9 cellular contexts compared by ENCODE assay signal in the genomic region with DNA sequence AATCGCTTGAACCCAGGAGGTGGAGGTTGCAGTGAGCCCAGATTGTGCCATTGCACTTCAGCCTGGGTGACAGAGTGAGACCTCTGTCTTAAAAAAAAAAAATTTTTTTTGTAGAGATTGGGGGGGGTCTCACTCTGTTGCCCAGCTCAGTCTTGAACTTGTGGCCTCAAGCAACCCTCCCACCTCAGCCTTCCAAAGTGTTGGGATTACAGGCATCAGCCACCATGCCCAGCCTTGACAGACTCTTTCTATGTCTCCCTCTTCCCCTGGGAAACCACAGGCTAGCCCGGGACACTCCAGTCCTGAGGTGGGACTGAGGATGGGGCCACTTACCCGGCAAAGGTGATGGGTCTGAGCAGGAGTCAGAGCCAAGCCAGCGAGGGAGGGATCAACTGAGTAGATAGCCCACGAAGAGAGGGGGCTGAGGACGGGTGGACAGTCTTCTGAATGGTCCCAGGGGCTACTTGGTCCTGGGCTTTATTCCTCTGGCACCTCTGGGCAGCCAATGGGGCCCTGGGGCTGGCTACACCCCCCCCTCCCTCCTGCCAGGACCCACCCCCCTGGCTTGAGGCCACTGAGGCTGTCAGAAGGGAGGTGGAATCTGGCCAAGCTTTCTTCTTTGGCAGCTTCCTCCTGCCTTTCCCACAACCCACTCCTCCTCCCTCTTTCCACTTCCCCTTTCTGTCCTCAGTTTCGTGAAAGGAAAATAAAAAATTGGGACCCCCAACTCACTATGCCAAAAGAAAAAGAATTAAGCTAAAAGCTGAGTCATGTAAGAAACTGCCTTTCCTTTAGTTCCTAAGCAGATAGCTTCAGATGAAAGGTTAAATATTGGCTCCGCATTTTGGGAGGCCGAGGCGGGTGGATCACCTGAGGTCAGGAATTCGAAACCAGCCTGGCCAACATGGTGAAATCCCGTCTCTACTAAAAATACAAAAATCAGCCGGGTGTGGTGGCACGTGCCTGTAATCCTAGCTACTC. TPM values are rescaled to one million over a fixed set of nuclear protein-coding genes. Genes with fewer than 3 reads are reported as not detected.
DNase-seq lines count a peak whose midpoint lies in the region; ATAC-seq, FAIRE-seq and TF ChIP-seq lines count a peak whose summit lies in the region.
"Had no signal": no experiment of that assay in that cellular context is flagged by ENCODE, and none has a peak within 500 bp of the region (broad histone marks: within the 10 kb centered on the region; RNA-seq: fewer than 3 reads in every experiment).

SDS (minus strand) TSS at position 453 of the 981 bp plus-strand sequence. CDS start 4,179 bp downstream, outside the sequence.

- ATAC-seq in pancreas = peak; percentile 71 to 89 (median 86)
- no peak for ATAC-seq in GM18505 (IDR thresholded peaks at IDR 0.05; ENCODE audit: unreplicated experiment)
- ATAC-seq in GM18867 (IDR thresholded peaks at IDR 0.05; ENCODE audit: unreplicated experiment) = no peak
- no peak for ATAC-seq in HG03520 (IDR thresholded peaks at IDR 0.05; ENCODE audit: unreplicated experiment)

- H3K4me1 ChIP-seq in pancreas = peaks cover 0 to 4% (median 0%) of the 10 kb centered on the region in 3 donors

- DNase-seq in H4 (ENCODE audit: low spot score) = peak; percentile 14
- no peak for DNase-seq in RWPE1 (ENCODE audit: low spot score)
- peak; percentile 39 for DNase-seq in fibroblast of mammary gland (ENCODE audit: low read depth)
- peak; percentile 62 to 72 (median 69) for DNase-seq in pancreas
- no peak for DNase-seq in iPS-NIHi11 (ENCODE audit: low spot score)

- no peaks in the 10 kb centered on the region for H3K27me3 ChIP-seq in pancreas

- CTCF ChIA-PET in RWPE1 (lab: Yijun Ruan, JAX) = no interaction called here

- no peaks in the 10 kb centered on the region for H3K9me3 ChIP-seq in pancreas

- H3K27ac ChIP-seq in RWPE1 (0 out of 2 replicates have a peak within 1 kb of the TSS, but pooled peaks have one; percentile 12), pancreas (no peak within 1 kb of the TSS)

- FAIRE-seq in pancreas (lab: Jason Lieb, UNC) = no peak
- FAIRE-seq: keratinocyte had no signal

- POLR2A ChIA-PET in RWPE1 (lab: Yijun Ruan, JAX; ENCODE audit: low non-redundant PET) = no interaction called here

- TF ChIP-seq CTCF in RWPE1 (conservative IDR thresholded peaks at IDR 0.05; ENCODE audit: low read depth) = no peak
- no peak for TF ChIP-seq CTCF in fibroblast of mammary gland (conservative IDR thresholded peaks at IDR 0.05; ENCODE audit: control insufficient read depth, insufficient read depth, low read depth, low read length)
- no peak for TF ChIP-seq CTCF in pancreas (IDR thresholded peaks at IDR 0.05)

- intact Hi-C loops in pancreas (cut with DNase I) = no loop called here

- H3K36me3 ChIP-seq in pancreas = no peaks in the 10 kb centered on the region

- H3K4me3 ChIP-seq in fibroblast of mammary gland (ENCODE audit: control insufficient read depth, low read depth, low read length) = no peak within 1 kb of the TSS
- peak within 1 kb of the TSS in 1 of 4 donors; percentile 30 for H3K4me3 ChIP-seq in pancreas

- TF ChIP-seq POLR2A in GM18505 (IDR thresholded peaks at IDR 0.05; ENCODE audit: borderline replicate concordance, extremely low read depth, insufficient read depth, insufficient read length) = no peak

- WGBS in pancreas, 2 donors = 20 to 21% methylated on average over 14 of the region's 14 CpGs

RNA-seq across cellular contexts. Expression of gene SDS, which starts in this region (rescaled TPM):
- not detected in 2 replicates for total RNA-seq in H4 (2014; rRNA removed; shearing (Covaris generic))
- 1 to 10 TPM in 2 of 6 donors, under 1 TPM in 2, not detected in 2; 0.14 to 3.4 (median 1.8) TPM for total RNA-seq in pancreas
- polyA plus RNA-seq in pancreas = under 1 TPM; 0.21 to 0.30 TPM
- polyA plus RNA-seq: keratinocyte had no signal

Comparison
In these comparisons a context has a peak if more than half of its experiments do, and no peak if none do; other contexts are left out.
1. Peak in DNase-seq in H4; RNA of the gene not detected or under 1 TPM.
2. DNase-seq: peak in fibroblast of mammary gland (single experiment) and pancreas (6 of 6); none in RWPE1 (single experiment) and iPS-NIHi11 (single experiment).
3. ATAC-seq: peak in pancreas (4 of 4); none in GM18505 (single experiment), GM18867 (single experiment) and HG03520 (single experiment).